29 cellular contexts compared by ENCODE assay signal in genomic region chr17:31469959-31470358, GRCh38.
DNase-seq lines count a peak whose midpoint lies in the region; ATAC-seq, FAIRE-seq and TF ChIP-seq lines count a peak whose summit lies in the region.
"Had no signal": no experiment of that assay in that cellular context is flagged by ENCODE, and none has a peak within 500 bp of the region (broad histone marks: within the 10 kb centered on the region; RNA-seq: fewer than 3 reads in every experiment).

No MANE protein-coding gene starts in this region.

- H3K9me3 Mint-ChIP-seq in CD8-positive, alpha-beta T cell, result no peaks in the 10 kb centered on the region
- H3K9me3 Mint-ChIP-seq in nephron progenitor cell, result no peaks in the 10 kb centered on the region
- H3K9me3 Mint-ChIP-seq: activated T-cell treated with anti-CD3 and anti-CD28 coated beads, Interleukin-2, amount 50 U/mL, for 24 hours; stimulated activated memory B cell treated with anti-CD40 and anti-IgM and Interleukin-4, amounts not matched to agents 10 μg/mL and 1 μg/mL and 100 μg/mL, for 72 hours had no signal

- H3K79me2 ChIP-seq in K562 (ENCODE audit: control insufficient read depth, insufficient read depth, low read length), result no peaks in the 10 kb centered on the region

- intact Hi-C loops in CD8-positive, alpha-beta T cell (cut with DNase I, micrococcal nuclease), result no loop called here
- intact Hi-C loops in K562 (cut with micrococcal nuclease), result no loop called here
- intact Hi-C loops in left colon (cut with DNase I, micrococcal nuclease), result loop anchor here in 1 of 2 donors (10.0 kb wide), 1 partner anchor 1695 kb away; no protein-coding TSS in a partner anchor

- no peaks in the 10 kb centered on the region for H3K27me3 ChIP-seq in CD8-positive, alpha-beta T cell (ENCODE audit: insufficient read depth, low read length)
- H3K27me3 ChIP-seq in H7 (ENCODE audit: control insufficient read depth, insufficient read depth, low read length) (no peaks in the 10 kb centered on the region), K562 (ENCODE audit: control insufficient read depth in 2 of 2, insufficient read depth in 2 of 2, low read length in 2 of 2) (peaks cover 0 to 9% of the 10 kb centered on the region in 2 experiments; a peak in 2 of 5 replicates)
- H3K27me3 ChIP-seq: heart left ventricle, MG63, thyroid gland had no signal

- H3K27ac ChIP-seq in CD8-positive, alpha-beta T cell (ENCODE audit: low read depth, low read length), result no peak overlapping the region
- no peak overlapping the region for H3K27ac ChIP-seq in K562 (ENCODE audit: extremely low read depth, low read depth, low read length)
- H3K27ac ChIP-seq: epithelial cell of prostate, GM23248, heart left ventricle, neutrophil, skin epidermis, thyroid gland had no signal

- TF ChIP-seq CTCF in CD8-positive, alpha-beta T cell (IDR thresholded peaks at IDR 0.05), result no peak
- no peak for TF ChIP-seq CTCF in K562 (IDR thresholded peaks at IDR 0.05 in 2 of 3, conservative IDR thresholded peaks at IDR 0.05 in 1 of 3; ENCODE audit: insufficient read depth in 2 of 3, low read depth in 1 of 3, low read length in 3 of 3)
- TF ChIP-seq CTCF in nephron progenitor cell (IDR thresholded peaks at IDR 0.05), result no peak

- DNase-seq in CD8-positive, alpha-beta T cell, result no peak
- DNase-seq in H7 (peak; percentile 63), K562 (ENCODE audit: extremely low read depth in 1 of 4, low spot score in 3 of 4) (peak in 1 of 4 experiments; percentile 46), nephron progenitor cell (no peak), COLO829 (ENCODE audit: low spot score) (no peak), left colon (no peak), amygdala (lab: John Stamatoyannopoulos, UW) (no peak)
- DNase-seq: activated CD4-positive, alpha-beta T cell treated with anti-CD3 and anti-CD28 coated beads, Interleukin-2, amount 50 U/mL, for 4 hours; activated naive CD4-positive, alpha-beta T cell; activated T-cell treated with anti-CD3 and anti-CD28 coated beads, Interleukin-2, amount 50 U/mL, for 24 hours; aorta; caudate nucleus; DMS153; NCI-H1436; NCI-H510A; stimulated activated CD4-positive, alpha-beta T cell treated with anti-CD3 and anti-CD28 coated beads, Interleukin-2, amount 100 ng/mL, for 24 hours; thyroid gland had no signal

- H3K4me1 ChIP-seq in CD8-positive, alpha-beta T cell (ENCODE audit: insufficient read depth, low read length), result peaks cover 9% of the 10 kb centered on the region
- peaks cover 17 to 23% of the 10 kb centered on the region in 2 experiments for H3K4me1 ChIP-seq in K562 (replicated peaks in 1 of 2; ENCODE audit: control insufficient read depth in 2 of 2, insufficient read depth in 2 of 2, low read length in 2 of 2)

- CTCF ChIA-PET in CD8-positive, alpha-beta T cell (lab: Charles Lee), result interaction anchor here (1.1 to 1.5 kb wide), 2 partner anchors 24 to 55 kb away, joined by 3 to 4 read pairs; no protein-coding TSS in a partner anchor
- CTCF ChIA-PET in K562 (lab: Yijun Ruan, JAX; ENCODE audit: low intra/inter-chr PET ratio), result no interaction called here

- 0% methylated on average over 2 of the region's 2 CpGs for WGBS in K562 (ENCODE audit: insufficient coverage, low coverage, missing lambda C conversion rate)

- peak overlapping the region; percentile 73 for H2AFZ ChIP-seq in K562 (ENCODE audit: low read depth, low read length)
- H2AFZ ChIP-seq: GM23248 had no signal

- ATAC-seq in CD8-positive, alpha-beta T cell, result peak; percentile 58
- ATAC-seq in K562 (peak; percentile 49; the same call in 2 of the 3 replicates), left colon (no peak), GM21390 (IDR thresholded peaks at IDR 0.05; ENCODE audit: unreplicated experiment) (no peak)
- ATAC-seq: GM12878; heart left ventricle; stimulated activated memory B cell treated with anti-CD40 and anti-IgM and Interleukin-4, amounts not matched to agents 10 μg/mL and 1 μg/mL and 100 μg/mL, for 72 hours had no signal

- H3K27ac Mint-ChIP-seq in CD8-positive, alpha-beta T cell, result peak overlapping the region; percentile 86
- H3K27ac Mint-ChIP-seq in nephron progenitor cell, result peak overlapping the region; percentile 72
- H3K27ac Mint-ChIP-seq: activated T-cell treated with anti-CD3 and anti-CD28 coated beads, Interleukin-2, amount 50 U/mL, for 24 hours; stimulated activated memory B cell treated with anti-CD40 and anti-IgM and Interleukin-4, amounts not matched to agents 10 μg/mL and 1 μg/mL and 100 μg/mL, for 72 hours had no signal

- H3K9me3 ChIP-seq in CD8-positive, alpha-beta T cell (ENCODE audit: low read length), result no peaks in the 10 kb centered on the region
- H3K9me3 ChIP-seq in K562 (replicated peaks; ENCODE audit: control insufficient read depth, insufficient read depth, low read depth, low read length), result no peaks in the 10 kb centered on the region
- H3K9me3 ChIP-seq: heart left ventricle, MG63, neutrophil, thyroid gland had no signal

- H3K4me3 ChIP-seq in CD8-positive, alpha-beta T cell (ENCODE audit: low read depth, low read length), result no peak overlapping the region
- H3K4me3 ChIP-seq in H7 (ENCODE audit: insufficient read depth, low read depth, low read length) (no peak overlapping the region), K562 (no peak overlapping the region)
- H3K4me3 ChIP-seq: GM12878, GM23248, heart left ventricle, MG63, skin epidermis, thyroid gland had no signal

- no peaks in the 10 kb centered on the region for H3K36me3 Mint-ChIP-seq in CD8-positive, alpha-beta T cell
- H3K36me3 Mint-ChIP-seq in nephron progenitor cell (ENCODE audit: low read depth), result no peaks in the 10 kb centered on the region
- H3K36me3 Mint-ChIP-seq: CD14-positive monocyte; stimulated activated memory B cell treated with anti-CD40 and anti-IgM and Interleukin-4, amounts not matched to agents 10 μg/mL and 1 μg/mL and 100 μg/mL, for 72 hours had no signal

- no peak for TF ChIP-seq POLR2A in K562 (conservative IDR thresholded peaks at IDR 0.05)

- no peaks in the 10 kb centered on the region for H4K20me1 ChIP-seq in K562 (replicated peaks; ENCODE audit: control insufficient read depth, insufficient read depth, low read length)

- H3K4me1 Mint-ChIP-seq in CD8-positive, alpha-beta T cell (ENCODE audit: low read depth), result peaks cover 16% of the 10 kb centered on the region
- peaks cover 36% of the 10 kb centered on the region for H3K4me1 Mint-ChIP-seq in nephron progenitor cell

- H3K9ac ChIP-seq in K562 (ENCODE audit: insufficient read depth in 1 of 2, low read depth in 2 of 2, low read length in 2 of 2), result peak overlapping the region in 1 of 2 experiments; percentile 68; a peak in 1 of 4 replicates
- H3K9ac ChIP-seq: GM23248 had no signal

- peak; percentile 68 for FAIRE-seq in K562 (lab: Jason Lieb, UNC)
- FAIRE-seq: GM12878, GM19239, RCC 7860 had no signal

- no peaks in the 10 kb centered on the region for H3K27me3 Mint-ChIP-seq in CD8-positive, alpha-beta T cell (ENCODE audit: low read depth)
- H3K27me3 Mint-ChIP-seq in nephron progenitor cell (ENCODE audit: low read depth, poor library complexity), result peaks cover 18% of the 10 kb centered on the region
- H3K27me3 Mint-ChIP-seq: activated T-cell treated with anti-CD3 and anti-CD28 coated beads, Interleukin-2, amount 50 U/mL, for 24 hours had no signal

- POLR2A ChIA-PET in CD8-positive, alpha-beta T cell (lab: Charles Lee), result no interaction called here
- POLR2A ChIA-PET in K562 (lab: Yijun Ruan, JAX), result no interaction called here

- no peak overlapping the region for H3K4me2 ChIP-seq in K562 (ENCODE audit: insufficient read depth, low read length)

- in situ Hi-C loops in K562 (cut with MboI), result no loop called here

- no peak for TF ChIP-seq RAD21 in K562 (CRISPR knock-in tag; conservative IDR thresholded peaks at IDR 0.05 in 1 of 2, IDR thresholded peaks at IDR 0.05 in 1 of 2)

- no peaks in the 10 kb centered on the region for H3K36me3 ChIP-seq in CD8-positive, alpha-beta T cell (ENCODE audit: insufficient read depth, low read length)
- H3K36me3 ChIP-seq in H7 (replicated peaks; ENCODE audit: control insufficient read depth, insufficient read depth, low read length), result no peaks in the 10 kb centered on the region
- no peaks in the 10 kb centered on the region for H3K36me3 ChIP-seq in K562 (ENCODE audit: control insufficient read depth, insufficient read depth, low read length)
- H3K36me3 ChIP-seq: heart left ventricle, MG63, neutrophil, thyroid gland had no signal

- no TSS peak for BruUV-seq in K562 (replicated peaks; lab: Mats Ljungman, UMichigan)

- no peak for TF ChIP-seq EP300 in K562 (IDR thresholded peaks at IDR 0.05; ENCODE audit: low read length)

- H3K9me1 ChIP-seq in K562 (ENCODE audit: control insufficient read depth, insufficient read depth, low read length), result no peaks in the 10 kb centered on the region

- H3K4me3 Mint-ChIP-seq in CD8-positive, alpha-beta T cell, result no peak overlapping the region
- no peak overlapping the region for H3K4me3 Mint-ChIP-seq in nephron progenitor cell
- H3K4me3 Mint-ChIP-seq: activated T-cell treated with anti-CD3 and anti-CD28 coated beads, Interleukin-2, amount 50 U/mL, for 24 hours; CD14-positive monocyte; stimulated activated memory B cell treated with anti-CD40 and anti-IgM and Interleukin-4, amounts not matched to agents 10 μg/mL and 1 μg/mL and 100 μg/mL, for 72 hours had no signal

TF ChIP-seq in K562, 482 proteins besides CTCF, POLR2A, EP300 and RAD21:
- 0 out of 2 replicates have a peak, but pooled peaks have one; percentile 23 for TF ChIP-seq ESRRA (IDR thresholded peaks at IDR 0.05; ENCODE audit: borderline replicate concordance, low read depth)
- TF ChIP-seq L3MBTL2 (IDR thresholded peaks at IDR 0.05), result peak; percentile 46
- no peak for TF ChIP-seq NFRKB (IDR thresholded peaks at IDR 0.05; ENCODE audit: low read depth)
- TF ChIP-seq NR2C2 (CRISPR knock-in tag; IDR thresholded peaks at IDR 0.05), result no peak
- TF ChIP-seq NR2C2 (tag; IDR thresholded peaks at IDR 0.05), result no peak
- TF ChIP-seq SNIP1 (IDR thresholded peaks at IDR 0.05; ENCODE audit: low read depth), result no peak
- TF ChIP-seq MYC (IDR thresholded peaks at IDR 0.05; ENCODE audit: low read depth, low read length), result 0 out of 2 replicates have a peak, but pooled peaks have one; percentile 16
- TF ChIP-seq MYC (CRISPR knock-in tag; IDR thresholded peaks at IDR 0.05; ENCODE audit: borderline replicate concordance, low read depth), result no peak

Comparison
In these comparisons a context has a peak if more than half of its experiments do, and no peak if none do; other contexts are left out.
1. ATAC-seq: peak in CD8-positive, alpha-beta T cell (single experiment) and K562 (single experiment); none in left colon (single experiment) and GM21390 (single experiment).